Comparison of ENCODE assay signal across 11 cellular contexts in genomic region chr3:170154084-170154483, GRCh38. TPM values are rescaled to one million over a fixed set of nuclear protein-coding genes. Genes with fewer than 3 reads are reported as not detected.
DNase-seq lines count a peak whose midpoint lies in the region; ATAC-seq lines count a peak whose summit lies in the region.
"Had no signal": no experiment of that assay in that cellular context is flagged by ENCODE, and none has a peak within 500 bp of the region (broad histone marks: within the 10 kb centered on the region; RNA-seq: fewer than 3 reads in every experiment).

No MANE protein-coding gene starts in this region.

- no peak overlapping the region for H3K4me3 ChIP-seq in muscle layer of duodenum (ENCODE audit: low read depth in 1 of 2, low read length in 2 of 2)
- no peak overlapping the region for H3K4me3 ChIP-seq in HAP-1

- DNase-seq in LHCN-M2 (ENCODE audit: low read depth) (peak; percentile 67), NOMO-1 treated with DMSO at 0.1 percent for 48 hours (lab: John Stamatoyannopoulos, UW; ENCODE audit: unreplicated experiment) (no peak), HAP-1 (ENCODE audit: low spot score in 2 of 2) (no peak)
- DNase-seq in stimulated activated CD4-positive, alpha-beta T cell treated with anti-CD3 and anti-CD28 coated beads, Interleukin-4, amount 100 ng/mL, for 4 hours: no peak
- DNase-seq: activated CD4-positive, alpha-beta T cell treated with anti-CD3 and anti-CD28 coated beads for 4 hours; left cardiac atrium; NCI-H774 had no signal

- in situ Hi-C loops in HAP-1 (cut with MboI; ENCODE audit: low sequenced_read_pairs): no loop called here

- H3K36me3 ChIP-seq in muscle layer of duodenum (ENCODE audit: control insufficient read depth in 1 of 2, insufficient read depth in 2 of 2, low read length in 2 of 2) (peaks cover 0 to 10% of the 10 kb centered on the region in 2 donors), HAP-1 (replicated peaks) (peaks cover 6% of the 10 kb centered on the region)

- ATAC-seq in GM18517 (IDR thresholded peaks at IDR 0.05; ENCODE audit: unreplicated experiment) (peak; percentile 14), GM21737 (IDR thresholded peaks at IDR 0.05; ENCODE audit: unreplicated experiment) (peak; percentile 7), esophagus mucosa (no peak)

- H3K4me1 ChIP-seq in muscle layer of duodenum (ENCODE audit: control insufficient read depth in 1 of 2, insufficient read depth in 2 of 2, low read length in 2 of 2) (peaks cover 4 to 19% of the 10 kb centered on the region in 2 donors), HAP-1 (no peaks in the 10 kb centered on the region)

- H3K9me3 ChIP-seq in muscle layer of duodenum (ENCODE audit: control insufficient read depth in 1 of 2, low read length in 2 of 2): no peaks in the 10 kb centered on the region
- H3K9me3 ChIP-seq in HAP-1: no peaks in the 10 kb centered on the region

- no peaks in the 10 kb centered on the region for H3K27me3 ChIP-seq in muscle layer of duodenum (ENCODE audit: low read depth, low read length)
- no peaks in the 10 kb centered on the region for H3K27me3 ChIP-seq in HAP-1 (ENCODE audit: low read depth)

- peak overlapping the region; percentile 2 for H3K27ac ChIP-seq in muscle layer of duodenum (ENCODE audit: low read length)

RNA-seq across cellular contexts. Expression of gene PHC3, which starts 27.4 kb away (rescaled TPM):
- total RNA-seq in LHCN-M2 (2014; rRNA removed) (22.3 and 25.3 TPM in 2 replicates), esophagus mucosa (26.7 TPM)
- polyA plus RNA-seq in LHCN-M2 (2012): 8.6 TPM
